8 cellular contexts compared by ENCODE assay signal in genomic region chr1:220874201-220874655, GRCh38. TPM values are rescaled to one million over a fixed set of nuclear protein-coding genes. Genes with fewer than 3 reads are reported as not detected.
DNase-seq lines count a peak whose midpoint lies in the region; ATAC-seq and TF ChIP-seq lines count a peak whose summit lies in the region.

No MANE protein-coding gene starts in this region.

- ATAC-seq in foreskin keratinocyte (peak; percentile 57), GM18519 (IDR thresholded peaks at IDR 0.05; ENCODE audit: low FRiP score, unreplicated experiment) (no peak)

- TF ChIP-seq CTCF in foreskin keratinocyte (conservative IDR thresholded peaks at IDR 0.05) (peak; percentile 69), progenitor cell of endocrine pancreas (IDR thresholded peaks at IDR 0.05; ENCODE audit: unreplicated experiment) (peak; percentile 69)

- H3K4me1 ChIP-seq in foreskin keratinocyte: no peaks in the 10 kb centered on the region

- intact Hi-C loops in activated CD4-positive, alpha-beta T cell treated with anti-CD3 and anti-CD28 coated beads, Interleukin-2, amount 10 ng/mL, durations not matched to agents 24 days and 14 days (cut with micrococcal nuclease): no loop called here

- H3K27me3 Mint-ChIP-seq in activated CD4-positive, alpha-beta T cell treated with anti-CD3 and anti-CD28 coated beads, Interleukin-2, amount 10 ng/mL, durations not matched to agents 24 days and 14 days: peaks cover 59% of the 10 kb centered on the region
- H3K27me3 Mint-ChIP-seq in progenitor cell of endocrine pancreas: peaks cover 73% of the 10 kb centered on the region

- H3K27ac Mint-ChIP-seq in activated CD4-positive, alpha-beta T cell treated with anti-CD3 and anti-CD28 coated beads, Interleukin-2, amount 10 ng/mL, durations not matched to agents 24 days and 14 days: no peak overlapping the region
- no peak overlapping the region for H3K27ac Mint-ChIP-seq in progenitor cell of endocrine pancreas

- peaks cover 60% of the 10 kb centered on the region for H3K27me3 ChIP-seq in foreskin keratinocyte

- peaks cover 17% of the 10 kb centered on the region for H3K4me1 Mint-ChIP-seq in activated CD4-positive, alpha-beta T cell treated with anti-CD3 and anti-CD28 coated beads, Interleukin-2, amount 10 ng/mL, durations not matched to agents 24 days and 14 days
- peaks cover 17% of the 10 kb centered on the region for H3K4me1 Mint-ChIP-seq in progenitor cell of endocrine pancreas (ENCODE audit: low read depth)

- H3K9me3 Mint-ChIP-seq in activated CD4-positive, alpha-beta T cell treated with anti-CD3 and anti-CD28 coated beads, Interleukin-2, amount 10 ng/mL, durations not matched to agents 24 days and 14 days: no peaks in the 10 kb centered on the region
- no peaks in the 10 kb centered on the region for H3K9me3 Mint-ChIP-seq in progenitor cell of endocrine pancreas (ENCODE audit: low read depth)

- H3K36me3 Mint-ChIP-seq in activated CD4-positive, alpha-beta T cell treated with anti-CD3 and anti-CD28 coated beads, Interleukin-2, amount 10 ng/mL, durations not matched to agents 24 days and 14 days (ENCODE audit: low read depth): no peaks in the 10 kb centered on the region
- no peaks in the 10 kb centered on the region for H3K36me3 Mint-ChIP-seq in progenitor cell of endocrine pancreas (ENCODE audit: insufficient read depth)

- no peak overlapping the region for H3K27ac ChIP-seq in foreskin keratinocyte

- peak; percentile 73 for DNase-seq in activated CD4-positive, alpha-beta T cell treated with anti-CD3 and anti-CD28 coated beads, Interleukin-2, amount 10 ng/mL, durations not matched to agents 24 days and 14 days
- no peak for DNase-seq in activated CD4-positive, alpha-beta T cell treated with anti-CD3 and anti-CD28 coated beads, Interleukin-2, amount 50 U/mL, for 4 hours
- DNase-seq in KG1 (lab: John Stamatoyannopoulos, UW) (peak; percentile 34), SKM-1 (lab: John Stamatoyannopoulos, UW; ENCODE audit: unreplicated experiment) (peak; percentile 62), foreskin keratinocyte (no peak), progenitor cell of endocrine pancreas (ENCODE audit: low spot score, unreplicated experiment) (no peak), NCI-H524 treated with DMSO at 0.1 percent for 48 hours (lab: John Stamatoyannopoulos, UW) (no peak)

- no peak overlapping the region for H3K4me3 Mint-ChIP-seq in activated CD4-positive, alpha-beta T cell treated with anti-CD3 and anti-CD28 coated beads, Interleukin-2, amount 10 ng/mL, durations not matched to agents 24 days and 14 days
- no peak overlapping the region for H3K4me3 Mint-ChIP-seq in progenitor cell of endocrine pancreas (ENCODE audit: low read depth)

RNA-seq across cellular contexts. Expression of gene HLX, which starts 5.0 kb away (rescaled TPM):
- total RNA-seq in activated CD4-positive, alpha-beta T cell treated with anti-CD3 and anti-CD28 coated beads, Interleukin-2, amount 10 ng/mL, durations not matched to agents 24 days and 14 days: 5.7 and 7.2 TPM in 2 replicates
- total RNA-seq in foreskin keratinocyte (not detected in 2 replicates), progenitor cell of endocrine pancreas (0.48 and 0.53 TPM in 2 replicates)
- not detected in 2 replicates for polyA plus RNA-seq in foreskin keratinocyte

Comparison
In these comparisons a context has a peak if more than half of its experiments do, and no peak if none do; other contexts are left out.
1. DNase-seq: peak in activated CD4-positive, alpha-beta T cell treated with anti-CD3 and anti-CD28 coated beads, Interleukin-2, amount 10 ng/mL, durations not matched to agents 24 days and 14 days (single experiment), KG1 (single experiment) and SKM-1 (single experiment); none in activated CD4-positive, alpha-beta T cell treated with anti-CD3 and anti-CD28 coated beads, Interleukin-2, amount 50 U/mL, for 4 hours (0 of 2), foreskin keratinocyte (0 of 2), progenitor cell of endocrine pancreas (single experiment) and NCI-H524 treated with DMSO at 0.1 percent for 48 hours (single experiment).